8 cellular contexts compared by ENCODE assay signal in genomic region chr19:17938092-17938845, GRCh38. TPM values are rescaled to one million over a fixed set of nuclear protein-coding genes. Genes with fewer than 3 reads are reported as not detected.
A peak's percentile ranks its signal among the peaks of the same experiment; 100 is the strongest.
DNase-seq lines count a peak whose midpoint lies in the region; ATAC-seq and TF ChIP-seq lines count a peak whose summit lies in the region.

No MANE protein-coding gene starts in this region.

- CTCF ChIA-PET in Caco-2 (lab: Charles Lee) (interaction anchor here (0.6 to 1.6 kb wide), 11 partner anchors 12 to 1136 kb away, joined by 3 to 21 read pairs (median 4); partner anchors contain the start of gene RPL18A), HCT116 (lab: Charles Lee) (interaction anchor here (0.7 to 6.7 kb wide), 15 partner anchors 9 to 313 kb away, joined by 3 to 127 read pairs (median 4); partner anchors contain the start of genes RPL18A and SLC5A5)
- CTCF ChIA-PET in activated CD4-positive, alpha-beta memory T cell treated with anti-CD3 and anti-CD28 coated beads, Interleukin-2, amount 10 ng/mL, durations not matched to agents 7 days and 5 days (lab: Charles Lee): interaction anchor here (0.8 to 4.6 kb wide), 23 partner anchors 9 to 316 kb away, joined by 3 to 148 read pairs (median 4); partner anchors contain the start of genes ARRDC2, RPL18A and SLC5A5

- H3K27ac ChIP-seq in HCT116 (ENCODE audit: low read depth, low read length) (no peak overlapping the region), mesenchymal stem cell (ENCODE audit: low read length, poor library complexity, severe bottlenecking) (no peak overlapping the region)

- peaks cover 4% of the 10 kb centered on the region for H3K36me3 Mint-ChIP-seq in Caco-2 (ENCODE audit: insufficient read depth, unreplicated experiment)
- no peaks in the 10 kb centered on the region for H3K36me3 Mint-ChIP-seq in activated CD4-positive, alpha-beta memory T cell treated with anti-CD3 and anti-CD28 coated beads, Interleukin-2, amount 10 ng/mL, durations not matched to agents 7 days and 5 days (ENCODE audit: low read depth)

- WGBS in mesenchymal stem cell: 55% methylated on average over 5 of the region's 7 CpGs

- H3K4me3 Mint-ChIP-seq in Caco-2 (ENCODE audit: unreplicated experiment): no peak overlapping the region
- no peak overlapping the region for H3K4me3 Mint-ChIP-seq in activated CD4-positive, alpha-beta memory T cell treated with anti-CD3 and anti-CD28 coated beads, Interleukin-2, amount 10 ng/mL, durations not matched to agents 7 days and 5 days

- H4K8ac ChIP-seq in mesenchymal stem cell (ENCODE audit: low read length): no peak overlapping the region

- no peak overlapping the region for H3K9ac ChIP-seq in HCT116 (ENCODE audit: low read length)
- H3K9ac ChIP-seq in mesenchymal stem cell (ENCODE audit: low read length): no peak overlapping the region

- intact Hi-C loops in Caco-2 (cut with micrococcal nuclease; ENCODE audit: unreplicated experiment) (loop anchor here (1.0 to 2.0 kb wide), 2 partner anchors 59 to 121 kb away; no protein-coding TSS in a partner anchor), HCT116 (cut with micrococcal nuclease) (loop anchor here (1.0 to 10.0 kb wide), 2 partner anchors 59 to 317 kb away; a partner anchor contains a TSS)

- no peaks in the 10 kb centered on the region for H3K27me3 ChIP-seq in Caco-2 (replicated peaks; ENCODE audit: control insufficient read depth, insufficient read depth, low read length)
- no peaks in the 10 kb centered on the region for H3K27me3 ChIP-seq in HCT116 (ENCODE audit: insufficient read depth, low read length)
- H3K27me3 ChIP-seq in mesenchymal stem cell (ENCODE audit: control insufficient read depth in 1 of 2, insufficient read depth in 1 of 2, low read length in 2 of 2): no peaks in the 10 kb centered on the region

- H4K20me1 ChIP-seq in HCT116 (ENCODE audit: insufficient read depth): no peaks in the 10 kb centered on the region

- H3K36me3 ChIP-seq in Caco-2 (ENCODE audit: control insufficient read depth, insufficient read depth, low read length) (no peaks in the 10 kb centered on the region), HCT116 (ENCODE audit: control insufficient read depth in 1 of 2, insufficient read depth in 2 of 2, low read length in 2 of 2) (peaks cover 9 to 25% of the 10 kb centered on the region in 2 experiments; a peak in 3 of 4 replicates), mesenchymal stem cell (ENCODE audit: control insufficient read depth in 1 of 2, insufficient read depth in 2 of 2, low read depth in 1 of 2, low read length in 2 of 2) (peaks cover 9 to 60% of the 10 kb centered on the region in 2 experiments)

- H3K9me3 ChIP-seq in Caco-2 (no peaks in the 10 kb centered on the region), HCT116 (ENCODE audit: control insufficient read depth in 1 of 2, insufficient read depth in 1 of 2, low read depth in 1 of 2, low read length in 2 of 2) (no peaks in the 10 kb centered on the region), mesenchymal stem cell (ENCODE audit: control insufficient read depth, low read length) (no peaks in the 10 kb centered on the region)

- TF ChIP-seq POLR2A in HCT116 (IDR thresholded peaks at IDR 0.05; ENCODE audit: borderline replicate concordance, extremely low read depth, insufficient read depth, insufficient read length): no peak

- H2BK12ac ChIP-seq in mesenchymal stem cell (ENCODE audit: low read length in 2 of 2): no peak overlapping the region

- BruUV-seq in Caco-2 (replicated peaks; lab: Mats Ljungman, UMichigan) (no TSS peak), HCT116 (replicated peaks; lab: Mats Ljungman, UMichigan) (no TSS peak)

- peak overlapping the region; percentile 50 for H4K91ac ChIP-seq in mesenchymal stem cell (ENCODE audit: low read length)

- POLR2A ChIA-PET in Caco-2 (lab: Charles Lee) (interaction anchor here (1.1 kb wide), 1 partner anchor 79 kb away, joined by 5 read pairs; the partner anchor contains the start of gene RPL18A), HCT116 (lab: Charles Lee) (interaction anchor here (0.9 to 1.4 kb wide), 3 partner anchors 58 to 79 kb away, joined by 3 to 4 read pairs (median 3); no protein-coding TSS in a partner anchor)
- POLR2A ChIA-PET in activated CD4-positive, alpha-beta memory T cell treated with anti-CD3 and anti-CD28 coated beads, Interleukin-2, amount 10 ng/mL, durations not matched to agents 7 days and 5 days (lab: Charles Lee): interaction anchor here (0.8 to 2.1 kb wide), 8 partner anchors 56 to 187 kb away, joined by 3 to 11 read pairs (median 4); partner anchors contain the start of genes FCHO1 and RPL18A

- DNase-seq in Caco-2 (peak; percentile 70 to 79), HCT116 (ENCODE audit: low read depth, low spot score) (peak; percentile 59), NCI-H774 (lab: John Stamatoyannopoulos, UW) (peak; percentile 44), mesenchymal stem cell (peak; percentile 81)
- peak; percentile 87 for DNase-seq in activated CD4-positive, alpha-beta memory T cell treated with anti-CD3 and anti-CD28 coated beads, Interleukin-2, amount 10 ng/mL, durations not matched to agents 7 days and 5 days
- DNase-seq in effector CD4-positive, alpha-beta T cell: peak; percentile 82
- peak; percentile 68 to 71 for DNase-seq in stimulated activated CD8-positive, alpha-beta memory T cell treated with anti-CD3 and anti-CD28 coated beads, Interleukin-15, amount 100 ng/mL, for 48 hours (ENCODE audit: low read depth in 2 of 2)

- RAD21 ChIA-PET in HCT116 (lab: Charles Lee; ENCODE audit: low non-redundant PET in 1 of 2, low total read pairs in 2 of 2, uncharacterized antibody in 2 of 2, unreplicated experiment in 2 of 2): interaction anchor here (0.6 to 1.4 kb wide), 5 partner anchors 48 to 119 kb away, joined by 3 to 16 read pairs (median 3); no protein-coding TSS in a partner anchor

- H2BK15ac ChIP-seq in mesenchymal stem cell (ENCODE audit: low read depth, poor library complexity, severe bottlenecking): no peak overlapping the region

- H2AFZ ChIP-seq in HCT116 (ENCODE audit: low read depth, low read length, poor library complexity, severe bottlenecking) (no peak overlapping the region), mesenchymal stem cell (ENCODE audit: low read depth, low read length) (no peak overlapping the region)

- no peak overlapping the region for H3K4me2 ChIP-seq in HCT116 (ENCODE audit: low read length)
- no peak overlapping the region for H3K4me2 ChIP-seq in mesenchymal stem cell (ENCODE audit: low read length, poor library complexity, severe bottlenecking)

- H3K4me3 ChIP-seq in Caco-2 (ENCODE audit: low read depth, low read length) (no peak overlapping the region), HCT116 (replicated peaks in 1 of 2; ENCODE audit: low read depth in 1 of 2, low read length in 2 of 2) (no peak overlapping the region), mesenchymal stem cell (ENCODE audit: insufficient read depth in 1 of 2, low read depth in 1 of 2, low read length in 2 of 2) (no peak overlapping the region)

- H3K9me2 ChIP-seq in HCT116 (ENCODE audit: insufficient read depth): no peaks in the 10 kb centered on the region

- H3K79me1 ChIP-seq in mesenchymal stem cell (replicated peaks; ENCODE audit: low read length, poor library complexity, severe bottlenecking): peaks cover 37% of the 10 kb centered on the region

- no peak overlapping the region for H2AK5ac ChIP-seq in mesenchymal stem cell (ENCODE audit: low read length, severe bottlenecking)

- no peak overlapping the region for H2BK5ac ChIP-seq in mesenchymal stem cell (ENCODE audit: low read depth, low read length, poor library complexity, severe bottlenecking)

- TF ChIP-seq RAD21 in HCT116 (IDR thresholded peaks at IDR 0.05; ENCODE audit: low read depth): peak; percentile 94

- no peak overlapping the region for H3K27ac Mint-ChIP-seq in Caco-2 (ENCODE audit: unreplicated experiment)
- no peak overlapping the region for H3K27ac Mint-ChIP-seq in activated CD4-positive, alpha-beta memory T cell treated with anti-CD3 and anti-CD28 coated beads, Interleukin-2, amount 10 ng/mL, durations not matched to agents 7 days and 5 days

- H3K27me3 Mint-ChIP-seq in Caco-2 (ENCODE audit: insufficient read depth, unreplicated experiment): no peaks in the 10 kb centered on the region
- no peaks in the 10 kb centered on the region for H3K27me3 Mint-ChIP-seq in activated CD4-positive, alpha-beta memory T cell treated with anti-CD3 and anti-CD28 coated beads, Interleukin-2, amount 10 ng/mL, durations not matched to agents 7 days and 5 days

- no peak overlapping the region for H3K18ac ChIP-seq in mesenchymal stem cell (ENCODE audit: low read depth in 1 of 2, low read length in 2 of 2)

- no peaks in the 10 kb centered on the region for H3K9me3 Mint-ChIP-seq in Caco-2 (ENCODE audit: unreplicated experiment)
- H3K9me3 Mint-ChIP-seq in activated CD4-positive, alpha-beta memory T cell treated with anti-CD3 and anti-CD28 coated beads, Interleukin-2, amount 10 ng/mL, durations not matched to agents 7 days and 5 days: no peaks in the 10 kb centered on the region

- no peak overlapping the region for H3K4ac ChIP-seq in mesenchymal stem cell (ENCODE audit: low read depth in 1 of 2, low read length in 2 of 2)

- H3K14ac ChIP-seq in mesenchymal stem cell (ENCODE audit: low read length in 2 of 2): no peak overlapping the region

- peaks cover 42% of the 10 kb centered on the region for H3K79me2 ChIP-seq in HCT116 (ENCODE audit: insufficient read depth, low read length)

- peaks cover 5% of the 10 kb centered on the region for H3K4me1 Mint-ChIP-seq in Caco-2 (ENCODE audit: low read depth, unreplicated experiment)
- peaks cover 8% of the 10 kb centered on the region for H3K4me1 Mint-ChIP-seq in activated CD4-positive, alpha-beta memory T cell treated with anti-CD3 and anti-CD28 coated beads, Interleukin-2, amount 10 ng/mL, durations not matched to agents 7 days and 5 days

- TF ChIP-seq CTCF in Caco-2 (IDR thresholded peaks at IDR 0.05; ENCODE audit: insufficient read depth in 1 of 2, low read depth in 1 of 2, low read length in 1 of 2, severe bottlenecking in 1 of 2, unreplicated experiment in 1 of 2) (peak; percentile 86 to 94), HCT116 (IDR thresholded peaks at IDR 0.05 in 2 of 3, conservative IDR thresholded peaks at IDR 0.05 in 1 of 3; ENCODE audit: borderline replicate concordance in 1 of 3, insufficient read depth in 1 of 3, low read depth in 2 of 3, low read length in 2 of 3) (peak; percentile 88 to 94 (median 93))

- H2BK120ac ChIP-seq in mesenchymal stem cell (ENCODE audit: low read depth, low read length): no peak overlapping the region

- peak; percentile 87 for ATAC-seq in HCT116
- ATAC-seq in HG03159 (IDR thresholded peaks at IDR 0.05; ENCODE audit: unreplicated experiment): no peak

- H3K23ac ChIP-seq in mesenchymal stem cell (ENCODE audit: low read length in 2 of 2): no peak overlapping the region

- H3K4me1 ChIP-seq in Caco-2 (no peaks in the 10 kb centered on the region), HCT116 (ENCODE audit: control insufficient read depth in 1 of 2, insufficient read depth in 2 of 2, low read length in 2 of 2) (peaks cover 7 to 15% of the 10 kb centered on the region in 2 experiments), mesenchymal stem cell (ENCODE audit: control insufficient read depth, insufficient read depth, low read depth, low read length) (peaks cover 6% of the 10 kb centered on the region)

RNA-seq across cellular contexts. Expression of gene CCDC124, which starts 5.5 kb away (rescaled TPM):
- 73.3 TPM in 2 replicates for total RNA-seq in Caco-2 (2022)
- total RNA-seq in HCT116 (2021; ENCODE audit: unreplicated experiment): 177 TPM
- 194 and 214 TPM in 2 replicates for polyA plus RNA-seq in HCT116 (2012)
- total RNA-seq in activated CD4-positive, alpha-beta memory T cell treated with anti-CD3 and anti-CD28 coated beads, Interleukin-2, amount 10 ng/mL, durations not matched to agents 7 days and 5 days: 10 to 100 TPM; 59.3 to 60.8 TPM
- 72.1 TPM for polyA plus RNA-seq in mesenchymal stem cell (2013, experiment 1 of 2)
- polyA plus RNA-seq in mesenchymal stem cell (2013, experiment 2 of 2): 72.7 TPM

RNA-seq across cellular contexts. Expression of gene KCNN1, which starts 28.6 kb away (rescaled TPM):
- total RNA-seq in Caco-2 (2022): not detected in 2 replicates
- 0.61 TPM for total RNA-seq in HCT116 (2021; ENCODE audit: unreplicated experiment)
- polyA plus RNA-seq in HCT116 (2012): 0.46 and 0.68 TPM in 2 replicates
- total RNA-seq in activated CD4-positive, alpha-beta memory T cell treated with anti-CD3 and anti-CD28 coated beads, Interleukin-2, amount 10 ng/mL, durations not matched to agents 7 days and 5 days: not detected
- 0.12 TPM for polyA plus RNA-seq in mesenchymal stem cell (2013, experiment 1 of 2)
- 0.15 TPM for polyA plus RNA-seq in mesenchymal stem cell (2013, experiment 2 of 2)
